ENCODE assay signal across 22 cellular contexts in genomic region chr1:172350781-172351180, GRCh38.
DNase-seq lines count a peak whose midpoint lies in the region; ATAC-seq and TF ChIP-seq lines count a peak whose summit lies in the region.
"Had no signal": no experiment of that assay in that cellular context is flagged by ENCODE, and none has a peak within 500 bp of the region (broad histone marks: within the 10 kb centered on the region; RNA-seq: fewer than 3 reads in every experiment).

No MANE protein-coding gene starts in this region.

- TF ChIP-seq CTCF in astrocyte of the spinal cord (IDR thresholded peaks at IDR 0.05; ENCODE audit: low read depth, low read length) = no peak
- no peak for TF ChIP-seq CTCF in osteocyte (IDR thresholded peaks at IDR 0.05)

- peaks cover 7% of the 10 kb centered on the region for H3K36me3 Mint-ChIP-seq in osteocyte (ENCODE audit: unreplicated experiment)

- H3K4me1 Mint-ChIP-seq in osteocyte (ENCODE audit: unreplicated experiment) = peaks cover 65% of the 10 kb centered on the region
- H3K4me1 Mint-ChIP-seq: CD14-positive monocyte had no signal

- H3K4me3 Mint-ChIP-seq in osteocyte (ENCODE audit: unreplicated experiment) = no peak overlapping the region
- H3K4me3 Mint-ChIP-seq: activated B cell treated with CpG ODN at 0.5 μM for 24 hours, CD14-positive monocyte had no signal

- H3K27ac Mint-ChIP-seq in osteocyte (ENCODE audit: unreplicated experiment) = peak overlapping the region; percentile 78
- H3K27ac Mint-ChIP-seq: activated B cell treated with CpG ODN at 0.5 μM for 24 hours; activated naive CD4-positive, alpha-beta T cell treated with anti-CD3 and anti-CD28 coated beads, Interleukin-2, amount 50 U/mL, for 72 hours; activated T-helper 2 cell treated with anti-CD3 and anti-CD28 coated beads, Interferon-gamma antibody, Interleukin-2, Interleukin-4, amounts not matched to agents 10 μg/mL and 5 μg/mL and 100 μg/mL, durations not matched to agents 14 hours and 24 hours and 36 hours; CD14-positive monocyte had no signal

- DNase-seq in Caki2 (ENCODE audit: low read depth) (peak; percentile 30), NCI-H460 (ENCODE audit: extremely low read depth, low read depth) (peak; percentile 51), astrocyte of the spinal cord (ENCODE audit: low read depth, low spot score) (peak; percentile 3), osteocyte (ENCODE audit: extremely low spot score, unreplicated experiment) (no peak), occipital lobe (lab: John Stamatoyannopoulos, UW) (no peak), AG08396 (ENCODE audit: low spot score) (no peak)
- DNase-seq: activated B cell treated with CpG ODN at 0.5 μM for 24 hours; cerebellar nuclear complex; DMS153; heart right ventricle; KG1; mesendoderm; MV-4-11; nucleus accumbens; stimulated activated CD4-positive, alpha-beta T cell treated with anti-CD3 and anti-CD28 coated beads, Interleukin-12 subunit alpha, Interleukin-12 subunit beta, amount 100 ng/mL, for 4 hours; stimulated activated CD4-positive, alpha-beta T cell treated with anti-CD3 and anti-CD28 coated beads, Interleukin-4, amount 100 ng/mL, for 4 hours; stimulated activated naive CD8-positive, alpha-beta T cell treated with anti-CD3 and anti-CD28 coated beads, Interleukin-15, Interleukin-2, amounts not matched to agents 100 U/mL and 50 U/mL, for 24 hours had no signal

- in situ Hi-C loops in Caki2 (cut with HindIII; ENCODE audit: low pct_unique_long_range_greater_than_20kb, low sequenced_read_pairs) (no loop called here), astrocyte of the spinal cord (cut with HindIII; ENCODE audit: low sequenced_read_pairs) (no loop called here)

- no peak for ATAC-seq in GM18519 (IDR thresholded peaks at IDR 0.05; ENCODE audit: low FRiP score, unreplicated experiment)
- ATAC-seq in HG02623 (IDR thresholded peaks at IDR 0.05; ENCODE audit: unreplicated experiment) = no peak
- ATAC-seq: activated naive CD4-positive, alpha-beta T cell treated with anti-CD3 and anti-CD28 coated beads, Interleukin-2, amount 50 U/mL, for 72 hours; stimulated activated naive CD8-positive, alpha-beta T cell treated with anti-CD3 and anti-CD28 coated beads, Interleukin-15, Interleukin-2, amounts not matched to agents 100 U/mL and 50 U/mL, for 24 hours had no signal

- no peak overlapping the region for H3K4me3 ChIP-seq in astrocyte of the spinal cord (ENCODE audit: low read depth, low read length)
- H3K4me3 ChIP-seq: heart right ventricle had no signal

- peaks cover 19% of the 10 kb centered on the region for H3K9me3 Mint-ChIP-seq in osteocyte (ENCODE audit: unreplicated experiment)

- no peaks in the 10 kb centered on the region for H3K27me3 Mint-ChIP-seq in osteocyte (ENCODE audit: unreplicated experiment)
- H3K27me3 Mint-ChIP-seq: activated B cell treated with CpG ODN at 0.5 μM for 24 hours had no signal

Comparison
In these comparisons a context has a peak if more than half of its experiments do, and no peak if none do; other contexts are left out.
1. DNase-seq: peak in Caki2 (single experiment), NCI-H460 (single experiment) and astrocyte of the spinal cord (single experiment); none in osteocyte (single experiment), occipital lobe (single experiment) and AG08396 (single experiment).